23 cellular contexts compared by ENCODE assay signal in genomic region chrX:144259054-144259453, GRCh38.
"Had no signal": no experiment of that assay in that cellular context is flagged by ENCODE, and none has a peak within 500 bp of the region (broad histone marks: within the 10 kb centered on the region; RNA-seq: fewer than 3 reads in every experiment).

No MANE protein-coding gene starts in this region.

- H2AFZ ChIP-seq: PC-9 had no signal

- H3K36me3 ChIP-seq: cardiac muscle cell had no signal

- H3K4me2 ChIP-seq: PC-9 had no signal

- H3K27me3 ChIP-seq: cardiac muscle cell had no signal

- H3K27ac ChIP-seq: cardiac muscle cell, PC-9, RWPE1, SK-N-MC had no signal

- DNase-seq: activated CD4-positive, alpha-beta T cell treated with anti-CD3 and anti-CD28 coated beads, Interleukin-2, amount 10 ng/mL, durations not matched to agents 24 days and 14 days; activated CD4-positive, alpha-beta T cell treated with anti-CD3 and anti-CD28 coated beads, Interleukin-2, amount 50 U/mL, for 4 hours; activated CD8-positive, alpha-beta T cell treated with anti-CD3 and anti-CD28 coated beads for 36 hours; activated gamma-delta T cell; activated naive CD4-positive, alpha-beta T cell treated with Interleukin-2 at 50 U/mL for 16 hours; activated T-cell treated with anti-CD3 and anti-CD28 coated beads, Interleukin-2, amount 50 U/mL, for 1 hour; activated T-cell treated with anti-CD3 and anti-CD28 coated beads, Interleukin-2, amount 50 U/mL, for 72 hours; anterior cingulate cortex; KG1; NCI-H1092 treated with DMSO at 0.1 percent for 48 hours; NCI-H1436; NCI-H1694; NCI-H1930; NCI-H2081 treated with DMSO at 0.1 percent for 48 hours; NCI-H226; NCI-H446 treated with DMSO at 0.1 percent for 48 hours; NCI-H69; NCI-H82; PC-9; SIG-M5 had no signal

- H3K4me3 ChIP-seq: cardiac muscle cell, PC-9, SK-N-MC had no signal
